In genomic region chr1:74684301-74684700, GRCh38 we compare ENCODE assay signal across 37 cellular contexts. TPM values are rescaled to one million over a fixed set of nuclear protein-coding genes. Genes with fewer than 3 reads are reported as not detected.
"Had no signal": no experiment of that assay in that cellular context is flagged by ENCODE, and none has a peak within 500 bp of the region (broad histone marks: within the 10 kb centered on the region; RNA-seq: fewer than 3 reads in every experiment).

No MANE protein-coding gene starts in this region.

- H3K27ac Mint-ChIP-seq: activated naive CD4-positive, alpha-beta T cell treated with anti-CD3 and anti-CD28 coated beads for 36 hours; activated naive CD4-positive, alpha-beta T cell treated with anti-CD3 and anti-CD28 coated beads, Interleukin-2, amount 10 ng/mL, durations not matched to agents 7 days and 5 days; activated naive CD4-positive, alpha-beta T cell treated with anti-CD3 and anti-CD28 coated beads, Interleukin-2, amount 50 U/mL, for 24 hours; activated naive CD4-positive, alpha-beta T cell treated with anti-CD3 and anti-CD28 coated beads, Interleukin-2, amount 50 U/mL, for 72 hours; activated naive CD8-positive, alpha-beta T cell; activated naive CD8-positive, alpha-beta T cell treated with anti-CD3 and anti-CD28 coated beads, Interleukin-2, amount 10 ng/mL, durations not matched to agents 7 days and 5 days; activated naive CD8-positive, alpha-beta T cell treated with anti-CD3 and anti-CD28 coated beads, Interleukin-2, amount 50 U/mL, for 24 hours; activated T-cell treated with anti-CD3 and anti-CD28 coated beads, Interleukin-2, amount 50 U/mL, for 24 hours; activated T-cell treated with anti-CD3 and anti-CD28 coated beads, Interleukin-2, amount 50 U/mL, for 72 hours; activated T-helper 1 cell treated with anti-CD3 and anti-CD28 coated beads, Interleukin-12 subunit alpha, Interleukin-12 subunit beta, Interleukin-2, Interleukin-4 antibody, amounts not matched to agents 30 ng/mL and 10 ng/mL and 1 ng/mL, durations not matched to agents 14 hours and 24 hours and 36 hours; activated T-helper 17 cell treated with anti-CD3 and anti-CD28 coated beads, Interleukin-2, amount 50 U/mL, for 72 hours; activated T-helper 2 cell treated with anti-CD3 and anti-CD28 coated beads, Interferon-gamma antibody, Interleukin-2, Interleukin-4, amounts not matched to agents 10 μg/mL and 5 μg/mL and 100 μg/mL, durations not matched to agents 14 hours and 24 hours and 36 hours; brain had no signal

- H3K9me3 Mint-ChIP-seq: activated naive CD4-positive, alpha-beta T cell treated with anti-CD3 and anti-CD28 coated beads for 36 hours; activated naive CD4-positive, alpha-beta T cell treated with anti-CD3 and anti-CD28 coated beads, Interleukin-2, amount 10 ng/mL, durations not matched to agents 7 days and 5 days; activated naive CD4-positive, alpha-beta T cell treated with anti-CD3 and anti-CD28 coated beads, Interleukin-2, amount 50 U/mL, for 24 hours; activated naive CD4-positive, alpha-beta T cell treated with anti-CD3 and anti-CD28 coated beads, Interleukin-2, amount 50 U/mL, for 72 hours; activated naive CD8-positive, alpha-beta T cell treated with anti-CD3 and anti-CD28 coated beads, Interleukin-2, amount 10 ng/mL, durations not matched to agents 7 days and 5 days; activated naive CD8-positive, alpha-beta T cell treated with anti-CD3 and anti-CD28 coated beads, Interleukin-2, amount 50 U/mL, for 24 hours; activated T-cell treated with anti-CD3 and anti-CD28 coated beads, Interleukin-2, amount 50 U/mL, for 24 hours; activated T-cell treated with anti-CD3 and anti-CD28 coated beads, Interleukin-2, amount 50 U/mL, for 4 hours; activated T-cell treated with anti-CD3 and anti-CD28 coated beads, Interleukin-2, amount 50 U/mL, for 72 hours; activated T-helper 1 cell treated with anti-CD3 and anti-CD28 coated beads, Interleukin-12 subunit alpha, Interleukin-12 subunit beta, Interleukin-2, Interleukin-4 antibody, amounts not matched to agents 30 ng/mL and 10 ng/mL and 1 ng/mL, durations not matched to agents 14 hours and 24 hours and 36 hours; activated T-helper 2 cell treated with anti-CD3 and anti-CD28 coated beads, Interferon-gamma antibody, Interleukin-2, Interleukin-4, amounts not matched to agents 10 μg/mL and 5 μg/mL and 100 μg/mL, durations not matched to agents 14 hours and 24 hours and 36 hours; brain; central memory CD8-positive, alpha-beta T cell had no signal

- H3K4me1 Mint-ChIP-seq: activated naive CD4-positive, alpha-beta T cell treated with anti-CD3 and anti-CD28 coated beads, Interleukin-2, amount 10 ng/mL, durations not matched to agents 7 days and 5 days; activated naive CD4-positive, alpha-beta T cell treated with anti-CD3 and anti-CD28 coated beads, Interleukin-2, amount 50 U/mL, for 24 hours; activated naive CD8-positive, alpha-beta T cell treated with anti-CD3 and anti-CD28 coated beads, Interleukin-2, amount 10 ng/mL, durations not matched to agents 7 days and 5 days; activated naive CD8-positive, alpha-beta T cell treated with anti-CD3 and anti-CD28 coated beads, Interleukin-2, amount 50 U/mL, for 24 hours; activated T-helper 17 cell treated with anti-CD3 and anti-CD28 coated beads, Interleukin-2, amount 50 U/mL, for 72 hours; central memory CD8-positive, alpha-beta T cell had no signal

- DNase-seq: activated effector memory CD4-positive, alpha-beta T cell treated with anti-CD3 and anti-CD28 coated beads, Interleukin-2, amount 50 U/mL, for 16 hours; activated effector memory CD4-positive, alpha-beta T cell treated with Interleukin-2 at 50 U/mL for 16 hours; activated gamma-delta T cell; activated gamma-delta T cell treated with Interleukin-2 at 50 U/mL for 16 hours; activated naive CD4-positive, alpha-beta T cell; activated naive CD4-positive, alpha-beta T cell treated with anti-CD3 and anti-CD28 coated beads for 36 hours; activated naive CD4-positive, alpha-beta T cell treated with anti-CD3 and anti-CD28 coated beads, Interleukin-2, amount 10 ng/mL, durations not matched to agents 7 days and 5 days; activated naive CD4-positive, alpha-beta T cell treated with anti-CD3 and anti-CD28 coated beads, Interleukin-2, amount 50 U/mL, for 16 hours; activated naive CD4-positive, alpha-beta T cell treated with Interleukin-2 at 50 U/mL for 16 hours; activated naive CD8-positive, alpha-beta T cell treated with anti-CD3 and anti-CD28 coated beads, Interleukin-2, amount 10 ng/mL, durations not matched to agents 7 days and 5 days; activated naive CD8-positive, alpha-beta T cell treated with anti-CD3 and anti-CD28 coated beads, Interleukin-2, amount 50 U/mL, for 24 hours; activated T-cell treated with anti-CD3 and anti-CD28 coated beads, Interleukin-2, amount 50 U/mL, for 1 hour; activated T-cell treated with anti-CD3 and anti-CD28 coated beads, Interleukin-2, amount 50 U/mL, for 24 hours; activated T-cell treated with anti-CD3 and anti-CD28 coated beads, Interleukin-2, amount 50 U/mL, for 4 hours; activated T-cell treated with anti-CD3 and anti-CD28 coated beads, Interleukin-2, amount 50 U/mL, for 48 hours; activated T-cell treated with anti-CD3 and anti-CD28 coated beads, Interleukin-2, amount 50 U/mL, for 72 hours; adrenal gland; amniotic stem cell; amygdala; anterior cingulate cortex; aorta; body of pancreas; brain microvascular endothelial cell; central memory CD4-positive, alpha-beta T cell; cerebellar nuclear complex had no signal

- H3K36me3 Mint-ChIP-seq: activated naive CD4-positive, alpha-beta T cell treated with anti-CD3 and anti-CD28 coated beads, Interleukin-2, amount 10 ng/mL, durations not matched to agents 7 days and 5 days; activated naive CD4-positive, alpha-beta T cell treated with anti-CD3 and anti-CD28 coated beads, Interleukin-2, amount 50 U/mL, for 24 hours; activated naive CD4-positive, alpha-beta T cell treated with anti-CD3 and anti-CD28 coated beads, Interleukin-2, amount 50 U/mL, for 72 hours; activated naive CD8-positive, alpha-beta T cell; activated naive CD8-positive, alpha-beta T cell treated with anti-CD3 and anti-CD28 coated beads, Interleukin-2, amount 10 ng/mL, durations not matched to agents 7 days and 5 days; brain had no signal

- H3K4me3 Mint-ChIP-seq: activated naive CD4-positive, alpha-beta T cell treated with anti-CD3 and anti-CD28 coated beads for 36 hours; activated naive CD4-positive, alpha-beta T cell treated with anti-CD3 and anti-CD28 coated beads, Interleukin-2, amount 10 ng/mL, durations not matched to agents 7 days and 5 days; activated naive CD4-positive, alpha-beta T cell treated with anti-CD3 and anti-CD28 coated beads, Interleukin-2, amount 50 U/mL, for 24 hours; activated naive CD8-positive, alpha-beta T cell; activated naive CD8-positive, alpha-beta T cell treated with anti-CD3 and anti-CD28 coated beads, Interleukin-2, amount 10 ng/mL, durations not matched to agents 7 days and 5 days; activated naive CD8-positive, alpha-beta T cell treated with anti-CD3 and anti-CD28 coated beads, Interleukin-2, amount 50 U/mL, for 24 hours; activated T-cell treated with anti-CD3 and anti-CD28 coated beads, Interleukin-2, amount 50 U/mL, for 24 hours; activated T-cell treated with anti-CD3 and anti-CD28 coated beads, Interleukin-2, amount 50 U/mL, for 4 hours; activated T-cell treated with anti-CD3 and anti-CD28 coated beads, Interleukin-2, amount 50 U/mL, for 72 hours; activated T-helper 1 cell treated with anti-CD3 and anti-CD28 coated beads, Interleukin-12 subunit alpha, Interleukin-12 subunit beta, Interleukin-2, Interleukin-4 antibody, amounts not matched to agents 30 ng/mL and 10 ng/mL and 1 ng/mL, durations not matched to agents 14 hours and 24 hours and 36 hours; activated T-helper 17 cell treated with anti-CD3 and anti-CD28 coated beads, Interleukin-2, amount 50 U/mL, for 72 hours; brain; central memory CD8-positive, alpha-beta T cell had no signal

- H3K27me3 Mint-ChIP-seq: activated naive CD8-positive, alpha-beta T cell treated with anti-CD3 and anti-CD28 coated beads, Interleukin-2, amount 10 ng/mL, durations not matched to agents 7 days and 5 days; brain had no signal

RNA-seq across cellular contexts. Expression of gene ERICH3, which starts 10.7 kb away (rescaled TPM):
- total RNA-seq: activated naive CD4-positive, alpha-beta T cell treated with anti-CD3 and anti-CD28 coated beads for 36 hours; activated naive CD4-positive, alpha-beta T cell treated with anti-CD3 and anti-CD28 coated beads, Interleukin-2, amount 50 U/mL, for 72 hours; activated naive CD8-positive, alpha-beta T cell treated with anti-CD3 and anti-CD28 coated beads, Interleukin-2, amount 10 ng/mL, durations not matched to agents 7 days and 5 days; activated T-cell treated with anti-CD3 and anti-CD28 coated beads, Interleukin-2, amount 50 U/mL, for 4 hours; activated T-cell treated with anti-CD3 and anti-CD28 coated beads, Interleukin-2, amount 50 U/mL, for 72 hours; activated T-helper 1 cell treated with anti-CD3 and anti-CD28 coated beads, Interleukin-12 subunit alpha, Interleukin-12 subunit beta, Interleukin-2, Interleukin-4 antibody, amounts not matched to agents 30 ng/mL and 10 ng/mL and 1 ng/mL, durations not matched to agents 14 hours and 24 hours and 36 hours; activated T-helper 17 cell treated with anti-CD3 and anti-CD28 coated beads, Interleukin-2, amount 50 U/mL, for 72 hours; activated T-helper 2 cell treated with anti-CD3 and anti-CD28 coated beads, Interferon-gamma antibody, Interleukin-2, Interleukin-4, amounts not matched to agents 10 μg/mL and 5 μg/mL and 100 μg/mL, durations not matched to agents 14 hours and 24 hours and 36 hours; ascending aorta; astrocyte; bronchial epithelial cell; chondrocyte had no signal
